Comparison of ENCODE assay signal across 25 cellular contexts in the genomic region with DNA sequence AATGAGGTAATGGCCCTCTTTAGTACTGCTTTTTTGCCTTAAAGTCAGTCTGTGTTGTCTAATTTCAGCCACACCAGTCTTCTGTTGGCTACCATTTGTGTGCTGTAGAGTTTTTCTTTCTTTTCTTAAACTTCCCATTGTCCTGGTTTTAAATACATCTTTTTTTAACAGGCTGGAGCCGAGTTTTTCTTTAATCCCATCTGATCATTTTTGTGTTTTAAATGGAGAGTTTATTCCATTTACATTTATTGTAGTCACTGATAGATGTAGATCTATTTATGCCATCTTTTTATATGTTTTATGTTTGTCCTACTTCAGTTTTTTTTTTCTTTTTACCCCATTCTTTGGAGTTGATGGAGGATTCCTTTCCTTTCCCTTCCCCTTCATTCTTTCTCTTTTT. TPM values are rescaled to one million over a fixed set of nuclear protein-coding genes. Genes with fewer than 3 reads are reported as not detected.
DNase-seq lines count a peak whose midpoint lies in the region; ATAC-seq, FAIRE-seq and TF ChIP-seq lines count a peak whose summit lies in the region.
"Had no signal": no experiment of that assay in that cellular context is flagged by ENCODE, and none has a peak within 500 bp of the region (broad histone marks: within the 10 kb centered on the region; RNA-seq: fewer than 3 reads in every experiment).

No MANE protein-coding gene starts in this region.

- no peak for DNase-seq in CD4-positive, CD25-positive, alpha-beta regulatory T cell
- DNase-seq in K562 (ENCODE audit: extremely low read depth in 1 of 4, low spot score in 3 of 4) (no peak), nephron progenitor cell (no peak), Ammon's horn (ENCODE audit: low spot score) (no peak), DMS79 (lab: John Stamatoyannopoulos, UW) (no peak)
- DNase-seq in naive thymus-derived CD8-positive, alpha-beta T cell: no peak
- DNase-seq: Calu3, DND-41, Karpas-422, NCI-H1092, NCI-H1417 treated with DMSO at 0.1 percent for 48 hours, NCI-H1694 treated with DMSO at 0.1 percent for 48 hours, NCI-H2081 treated with DMSO at 0.1 percent for 48 hours, NCI-H2171, NCI-H226, NCI-H510A, NCI-H69, SHP77 treated with DMSO at 0.1 percent for 48 hours had no signal

- no peaks in the 10 kb centered on the region for H3K27me3 Mint-ChIP-seq in CD4-positive, CD25-positive, alpha-beta regulatory T cell
- no peaks in the 10 kb centered on the region for H3K27me3 Mint-ChIP-seq in naive thymus-derived CD8-positive, alpha-beta T cell
- no peaks in the 10 kb centered on the region for H3K27me3 Mint-ChIP-seq in nephron progenitor cell (ENCODE audit: low read depth, poor library complexity)
- H3K27me3 Mint-ChIP-seq: B cell had no signal

- peaks cover 15 to 28% (median 19%) of the 10 kb centered on the region in 4 donors for H3K4me1 Mint-ChIP-seq in CD4-positive, CD25-positive, alpha-beta regulatory T cell
- peaks cover 10 to 32% (median 25%) of the 10 kb centered on the region in 4 donors for H3K4me1 Mint-ChIP-seq in naive thymus-derived CD8-positive, alpha-beta T cell
- no peaks in the 10 kb centered on the region for H3K4me1 Mint-ChIP-seq in nephron progenitor cell

- no peaks in the 10 kb centered on the region for H4K20me1 ChIP-seq in K562 (replicated peaks; ENCODE audit: control insufficient read depth, insufficient read depth, low read length)

- H3K9ac ChIP-seq in K562 (ENCODE audit: insufficient read depth in 1 of 2, low read depth in 2 of 2, low read length in 2 of 2): no peak overlapping the region

- H3K9me1 ChIP-seq in K562 (ENCODE audit: control insufficient read depth, insufficient read depth, low read length): no peaks in the 10 kb centered on the region

- no peaks in the 10 kb centered on the region for H3K27me3 ChIP-seq in CD4-positive, CD25-positive, alpha-beta regulatory T cell (ENCODE audit: control insufficient read depth, insufficient read depth, low read length)
- no peaks in the 10 kb centered on the region for H3K27me3 ChIP-seq in K562 (ENCODE audit: control insufficient read depth in 2 of 2, insufficient read depth in 2 of 2, low read length in 2 of 2)

- CTCF ChIA-PET in HEK293 (lab: Yijun Ruan, JAX) (no interaction called here), K562 (lab: Yijun Ruan, JAX; ENCODE audit: low intra/inter-chr PET ratio) (no interaction called here)

- H3K27ac Mint-ChIP-seq in CD4-positive, CD25-positive, alpha-beta regulatory T cell: peak overlapping the region in 2 of 3 donors; percentile 82 to 84
- H3K27ac Mint-ChIP-seq in naive thymus-derived CD8-positive, alpha-beta T cell: peak overlapping the region in 9 of 10 donors; percentile 28 to 67 (median 41)
- no peak overlapping the region for H3K27ac Mint-ChIP-seq in nephron progenitor cell
- H3K27ac Mint-ChIP-seq: B cell had no signal

- peaks cover 10% of the 10 kb centered on the region for H3K4me1 ChIP-seq in CD4-positive, CD25-positive, alpha-beta regulatory T cell (ENCODE audit: control insufficient read depth, insufficient read depth, low read length, poor library complexity, severe bottlenecking)
- H3K4me1 ChIP-seq in HEK293 (ENCODE audit: control insufficient read depth, insufficient read depth, low read length): no peaks in the 10 kb centered on the region
- no peaks in the 10 kb centered on the region for H3K4me1 ChIP-seq in K562 (replicated peaks in 1 of 2; ENCODE audit: control insufficient read depth in 2 of 2, insufficient read depth in 2 of 2, low read length in 2 of 2)
- H3K4me1 ChIP-seq: A549 had no signal

- H3K79me2 ChIP-seq in K562 (ENCODE audit: control insufficient read depth, insufficient read depth, low read length): no peaks in the 10 kb centered on the region

- TF ChIP-seq POLR2A in K562 (conservative IDR thresholded peaks at IDR 0.05): no peak

- H3K36me3 Mint-ChIP-seq in CD4-positive, CD25-positive, alpha-beta regulatory T cell: peaks cover 69% of the 10 kb centered on the region
- H3K36me3 Mint-ChIP-seq in naive thymus-derived CD8-positive, alpha-beta T cell: peaks cover 33 to 85% (median 78%) of the 10 kb centered on the region in 3 donors
- peaks cover 94% of the 10 kb centered on the region for H3K36me3 Mint-ChIP-seq in nephron progenitor cell (ENCODE audit: low read depth)

- peaks cover 0 to 31% (median 6%) of the 10 kb centered on the region in 7 donors for H3K9me3 Mint-ChIP-seq in CD4-positive, CD25-positive, alpha-beta regulatory T cell
- peaks cover 0 to 44% (median 19%) of the 10 kb centered on the region in 9 donors for H3K9me3 Mint-ChIP-seq in naive thymus-derived CD8-positive, alpha-beta T cell
- H3K9me3 Mint-ChIP-seq in nephron progenitor cell: peaks cover 63% of the 10 kb centered on the region

- H3K27ac ChIP-seq in CD4-positive, CD25-positive, alpha-beta regulatory T cell (ENCODE audit: insufficient read depth, low read length, poor library complexity, severe bottlenecking): no peak overlapping the region
- H3K27ac ChIP-seq in HEK293 (ENCODE audit: extremely low read depth, low read depth, low read length): no peak overlapping the region
- H3K27ac ChIP-seq in K562 (ENCODE audit: extremely low read depth, low read depth, low read length): no peak overlapping the region
- H3K27ac ChIP-seq: A549, C4-2B, RWPE1 had no signal

- no peak for TF ChIP-seq RAD21 in K562 (CRISPR knock-in tag; conservative IDR thresholded peaks at IDR 0.05 in 1 of 2, IDR thresholded peaks at IDR 0.05 in 1 of 2)

- no peak overlapping the region for H3K4me2 ChIP-seq in K562 (ENCODE audit: insufficient read depth, low read length)
- H3K4me2 ChIP-seq: A549 had no signal

- H3K4me3 ChIP-seq in CD4-positive, CD25-positive, alpha-beta regulatory T cell (ENCODE audit: low read depth, low read length): no peak overlapping the region
- H3K4me3 ChIP-seq in HEK293 (ENCODE audit: low read depth, low read length) (no peak overlapping the region), K562 (no peak overlapping the region)
- H3K4me3 ChIP-seq: A549 had no signal

- BruUV-seq in K562 (replicated peaks; lab: Mats Ljungman, UMichigan): no TSS peak

- peaks cover 31 to 39% of the 10 kb centered on the region in 2 experiments for H3K9me3 ChIP-seq in CD4-positive, CD25-positive, alpha-beta regulatory T cell (ENCODE audit: control insufficient read depth in 2 of 2, low read length in 2 of 2)
- H3K9me3 ChIP-seq in HEK293 (ENCODE audit: control insufficient read depth, insufficient read depth, low read depth, low read length) (no peaks in the 10 kb centered on the region), K562 (replicated peaks; ENCODE audit: control insufficient read depth, insufficient read depth, low read depth, low read length) (peaks cover 19% of the 10 kb centered on the region)

- 30% methylated on average over 1 of the region's 1 CpG for WGBS in K562 (ENCODE audit: insufficient coverage, low coverage, missing lambda C conversion rate)

- TF ChIP-seq EP300 in K562 (IDR thresholded peaks at IDR 0.05; ENCODE audit: low read length): no peak

- POLR2A ChIA-PET in HEK293 (lab: Yijun Ruan, JAX): no interaction called here
- POLR2A ChIA-PET in K562 (lab: Yijun Ruan, JAX): interaction anchor here (1.2 to 1.4 kb wide), 2 partner anchors 10 to 49 kb away, joined by 3 to 4 read pairs; no protein-coding TSS in a partner anchor
- POLR2A ChIA-PET in naive thymus-derived CD8-positive, alpha-beta T cell (lab: Charles Lee): interaction anchor here (1.2 to 3.4 kb wide), 2 partner anchors 12 to 20 kb away, joined by 6 to 20 read pairs; no protein-coding TSS in a partner anchor

- no peak for ATAC-seq in CD4-positive, CD25-positive, alpha-beta regulatory T cell (ENCODE audit: low read depth in 2 of 2)
- ATAC-seq in K562: no peak
- ATAC-seq in naive thymus-derived CD8-positive, alpha-beta T cell: no peak
- ATAC-seq: A549, HCT116 had no signal

- no peak overlapping the region for H2AFZ ChIP-seq in K562 (ENCODE audit: low read depth, low read length)

- no peak for FAIRE-seq in K562 (lab: Jason Lieb, UNC)
- FAIRE-seq: A549, GM19239 had no signal

- H3K36me3 ChIP-seq in CD4-positive, CD25-positive, alpha-beta regulatory T cell (ENCODE audit: control insufficient read depth, insufficient read depth, low read length): peaks cover 88% of the 10 kb centered on the region
- peaks cover 3 to 52% of the 10 kb centered on the region in 2 experiments; a peak in 2 of 3 replicates for H3K36me3 ChIP-seq in HEK293 (ENCODE audit: control insufficient read depth in 2 of 2, insufficient read depth in 1 of 2, low read length in 2 of 2)
- peaks cover 12% of the 10 kb centered on the region; the same call in 2 of the 3 replicates for H3K36me3 ChIP-seq in K562 (ENCODE audit: control insufficient read depth, insufficient read depth, low read length)

- TF ChIP-seq CTCF in HEK293 (tag by site-specific recombination; IDR thresholded peaks at IDR 0.05) (no peak), K562 (IDR thresholded peaks at IDR 0.05 in 2 of 3, conservative IDR thresholded peaks at IDR 0.05 in 1 of 3; ENCODE audit: insufficient read depth in 2 of 3, low read depth in 1 of 3, low read length in 3 of 3) (no peak), nephron progenitor cell (IDR thresholded peaks at IDR 0.05) (no peak)

- H3K4me3 Mint-ChIP-seq in CD4-positive, CD25-positive, alpha-beta regulatory T cell: peak overlapping the region in 1 of 4 donors; percentile 32
- peak overlapping the region in 1 of 10 donors; percentile 29 for H3K4me3 Mint-ChIP-seq in naive thymus-derived CD8-positive, alpha-beta T cell
- no peak overlapping the region for H3K4me3 Mint-ChIP-seq in nephron progenitor cell
- H3K4me3 Mint-ChIP-seq: B cell had no signal

- in situ Hi-C loops in K562 (cut with MboI): no loop called here

- intact Hi-C loops in K562 (cut with micrococcal nuclease): no loop called here

RNA-seq across cellular contexts. Expression of a gene that starts 49.5 kb away (rescaled TPM):
- 158 TPM for total RNA-seq in CD4-positive, CD25-positive, alpha-beta regulatory T cell
- 10 to 100 TPM; 40.7 to 56.9 (median 48.1) TPM for polyA plus RNA-seq in CD4-positive, CD25-positive, alpha-beta regulatory T cell
- 20.1 and 34.8 TPM in 2 replicates for total RNA-seq in K562 (2011; cell fraction: chromatin; rRNA removed; ENCODE audit: low replicate concordance)
- 8.0 and 9.3 TPM in 2 replicates for total RNA-seq in K562 (2011; cell fraction: nucleolus; rRNA removed)
- total RNA-seq in K562 (2011; cell fraction: nucleoplasm; rRNA removed): 13.2 and 26.1 TPM in 2 replicates
- 8.9 and 9.7 TPM in 2 replicates for total RNA-seq in K562 (2014; rRNA removed)
- 10.8 and 12.6 TPM in 2 replicates for total RNA-seq in K562 (2014; rRNA removed; fragmentation: Illumina TruSeq; extraction: Trizol)
- 10.4 and 12.3 TPM in 2 replicates for total RNA-seq in K562 (2015; rRNA removed; fragmentation: Illumina TruSeq; extraction: Trizol)
- 8.2 and 11.5 TPM in 2 replicates for total RNA-seq in K562 (2021)
- 6.7 and 7.3 TPM in 2 replicates for polyA plus RNA-seq in K562 (2011; rRNA removed)
- polyA plus RNA-seq in K562 (2011; cell fraction: cytosol; rRNA removed): 4.2 and 4.8 TPM in 2 replicates
- polyA plus RNA-seq in K562 (2011; cell fraction: nucleus; rRNA removed): 8.2 and 9.1 TPM in 2 replicates
- 4.8 and 6.7 TPM in 2 replicates for polyA plus RNA-seq in K562 (2012)
- 6.8 and 7.1 TPM in 2 replicates for polyA plus RNA-seq in K562 (2014; fragmentation: Illumina TruSeq; extraction: Trizol)
- 1 to 10 TPM; 1.7 to 2.0 TPM for polyA plus RNA-seq in K562 (2014; fragmentation: Nextera tagmentation; extraction: Ambion mirVana)
- 4.2 TPM in 2 replicates for polyA plus RNA-seq in K562 (2014; rRNA removed)
- polyA minus RNA-seq in K562 (2011; rRNA and poly(A)+ RNA removed): 24.8 and 27.8 TPM in 2 replicates
- 13.2 and 20.2 TPM in 2 replicates for polyA minus RNA-seq in K562 (2011; cell fraction: cytosol; rRNA and poly(A)+ RNA removed)
- polyA minus RNA-seq in K562 (2011; cell fraction: nucleus; rRNA and poly(A)+ RNA removed): 10.1 and 14.2 TPM in 2 replicates
- 100 to 1,000 TPM; 206 to 225 TPM for total RNA-seq in naive thymus-derived CD8-positive, alpha-beta T cell
- polyA plus RNA-seq in naive thymus-derived CD8-positive, alpha-beta T cell: 10 to 100 TPM; 71.1 to 97.5 (median 90.6) TPM
